9 cellular contexts compared by ENCODE assay signal in the genomic region with DNA sequence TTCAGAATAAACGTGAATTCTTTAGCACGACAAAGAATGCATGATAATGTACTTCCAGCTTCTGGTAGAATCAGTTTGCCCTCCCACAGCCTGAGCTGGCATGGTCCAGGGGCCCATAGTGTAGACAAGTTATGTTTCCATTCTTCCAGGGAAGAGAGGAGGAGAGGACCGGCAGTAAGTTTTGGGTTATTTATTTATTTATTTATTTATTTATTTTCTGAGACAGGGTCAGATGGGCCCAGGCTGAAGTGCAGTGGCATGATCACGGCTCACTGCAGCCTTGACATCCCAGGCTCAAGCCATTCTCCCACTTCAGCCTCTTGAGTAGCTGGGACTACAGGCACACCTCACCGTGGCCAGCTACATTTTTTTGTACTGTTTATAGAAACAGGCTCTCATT. TPM values are rescaled to one million over a fixed set of nuclear protein-coding genes. Genes with fewer than 3 reads are reported as not detected.
"Had no signal": no experiment of that assay in that cellular context is flagged by ENCODE, and none has a peak within 500 bp of the region (broad histone marks: within the 10 kb centered on the region; RNA-seq: fewer than 3 reads in every experiment).

No MANE protein-coding gene starts in this region.

- FAIRE-seq: G401.6, GM12878, GM12891, GM12892, GM18507, GM19239 had no signal

- H3K4me3 ChIP-seq: GM12878 had no signal

- ATAC-seq: GM12878 had no signal

- DNase-seq: GDM1, GF-D8 had no signal

RNA-seq across cellular contexts. Expression of a gene that starts 4.7 kb away (rescaled TPM):
- total RNA-seq: G401, GM12878 had no signal
- polyA plus RNA-seq: GM12878 had no signal
